Comparison of ENCODE assay signal across 9 cellular contexts in the genomic region with DNA sequence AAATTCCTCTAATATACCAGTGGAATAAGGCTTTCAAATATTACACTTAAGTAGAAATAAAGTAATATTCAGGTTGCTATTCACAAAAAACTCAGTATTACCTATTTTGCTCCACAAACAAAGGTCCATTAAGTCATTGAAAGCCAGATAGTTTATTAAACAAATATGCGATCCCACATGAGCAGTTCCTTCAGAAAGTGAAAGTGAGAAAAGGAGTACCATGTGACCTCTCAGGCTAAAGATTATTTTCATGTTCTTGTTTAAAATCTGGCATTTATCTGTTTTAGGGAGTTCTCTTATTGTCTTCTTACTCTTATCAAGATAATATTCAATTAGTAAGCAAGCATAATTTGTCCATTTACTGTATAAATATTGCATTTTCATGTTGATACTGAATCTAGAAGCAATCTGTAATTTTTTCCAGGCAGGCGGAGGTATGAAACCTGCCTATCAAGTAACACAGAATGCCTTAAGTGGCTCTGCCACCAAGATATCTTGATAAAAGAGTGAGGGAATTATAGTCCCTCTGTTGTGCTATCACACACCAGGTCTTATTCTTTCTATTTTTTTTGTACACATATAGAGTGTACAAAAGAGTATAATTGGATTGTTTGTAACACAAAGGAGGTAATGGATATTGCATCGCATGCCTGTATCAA. TPM values are rescaled to one million over a fixed set of nuclear protein-coding genes. Genes with fewer than 3 reads are reported as not detected.
DNase-seq lines count a peak whose midpoint lies in the region; ATAC-seq and TF ChIP-seq lines count a peak whose summit lies in the region.
"Had no signal": no experiment of that assay in that cellular context is flagged by ENCODE, and none has a peak within 500 bp of the region (broad histone marks: within the 10 kb centered on the region; RNA-seq: fewer than 3 reads in every experiment).

No MANE protein-coding gene starts in this region.

- ATAC-seq in foreskin keratinocyte: peak; percentile 25
- peak; percentile 53 for ATAC-seq in upper lobe of right lung

- H3K9me3 ChIP-seq in left ventricle myocardium inferior (replicated peaks) (no peaks in the 10 kb centered on the region), right atrium auricular region (no peaks in the 10 kb centered on the region), upper lobe of right lung (no peaks in the 10 kb centered on the region)

- intact Hi-C loops in left ventricle myocardium inferior (cut with micrococcal nuclease): no loop called here
- intact Hi-C loops in upper lobe of right lung (cut with DNase I): no loop called here

- H3K4me3 Mint-ChIP-seq in type B pancreatic cell: no peak overlapping the region

- DNase-seq in left ventricle myocardium inferior: no peak
- no peak for DNase-seq in right atrium auricular region (ENCODE audit: low spot score)
- DNase-seq in LNCaP clone FGC (ENCODE audit: low read depth): no peak
- DNase-seq in foreskin keratinocyte: peak; percentile 9 to 10
- DNase-seq in upper lobe of right lung: no peak
- no peak for DNase-seq in stimulated activated CD8-positive, alpha-beta memory T cell treated with anti-CD3 and anti-CD28 coated beads, Interleukin-4, amount 100 ng/mL, for 48 hours
- no peak for DNase-seq in type B pancreatic cell (ENCODE audit: extremely low spot score, unreplicated experiment)
- no peak for DNase-seq in NCI-H2196 treated with DMSO at 0.1 percent for 48 hours (lab: John Stamatoyannopoulos, UW; ENCODE audit: unreplicated experiment)

- no peaks in the 10 kb centered on the region for H3K27me3 Mint-ChIP-seq in type B pancreatic cell

- no peak for TF ChIP-seq CTCF in left ventricle myocardium inferior (IDR thresholded peaks at IDR 0.05; ENCODE audit: borderline replicate concordance)
- no peak for TF ChIP-seq CTCF in right atrium auricular region (IDR thresholded peaks at IDR 0.05)
- TF ChIP-seq CTCF in LNCaP clone FGC (IDR thresholded peaks at IDR 0.05; ENCODE audit: control insufficient read depth, extremely low read depth, insufficient read depth): no peak
- no peak for TF ChIP-seq CTCF in foreskin keratinocyte (conservative IDR thresholded peaks at IDR 0.05)
- TF ChIP-seq CTCF in upper lobe of right lung (IDR thresholded peaks at IDR 0.05): no peak
- TF ChIP-seq CTCF in type B pancreatic cell (conservative IDR thresholded peaks at IDR 0.05): no peak

- no peaks in the 10 kb centered on the region for H3K9me3 Mint-ChIP-seq in type B pancreatic cell

- H3K36me3 ChIP-seq in left ventricle myocardium inferior: no peaks in the 10 kb centered on the region
- no peaks in the 10 kb centered on the region for H3K36me3 ChIP-seq in right atrium auricular region
- no peaks in the 10 kb centered on the region for H3K36me3 ChIP-seq in upper lobe of right lung

- H3K27ac Mint-ChIP-seq in type B pancreatic cell: no peak overlapping the region

- H3K27ac ChIP-seq in left ventricle myocardium inferior (replicated peaks) (no peak overlapping the region), right atrium auricular region (no peak overlapping the region), foreskin keratinocyte (no peak overlapping the region), upper lobe of right lung (peak overlapping the region; percentile 38)

- no peaks in the 10 kb centered on the region for H3K36me3 Mint-ChIP-seq in type B pancreatic cell

- no peaks in the 10 kb centered on the region for H3K27me3 ChIP-seq in left ventricle myocardium inferior (ENCODE audit: low read depth)
- H3K27me3 ChIP-seq in right atrium auricular region: no peaks in the 10 kb centered on the region
- no peaks in the 10 kb centered on the region for H3K27me3 ChIP-seq in foreskin keratinocyte
- no peaks in the 10 kb centered on the region for H3K27me3 ChIP-seq in upper lobe of right lung

- no peaks in the 10 kb centered on the region for H3K4me1 ChIP-seq in left ventricle myocardium inferior
- H3K4me1 ChIP-seq in right atrium auricular region: no peaks in the 10 kb centered on the region
- no peaks in the 10 kb centered on the region for H3K4me1 ChIP-seq in foreskin keratinocyte
- no peaks in the 10 kb centered on the region for H3K4me1 ChIP-seq in upper lobe of right lung

- H3K4me1 Mint-ChIP-seq in type B pancreatic cell (ENCODE audit: unreplicated experiment): no peaks in the 10 kb centered on the region

- peak overlapping the region; percentile 31 for H3K4me3 ChIP-seq in left ventricle myocardium inferior
- H3K4me3 ChIP-seq in right atrium auricular region: no peak overlapping the region
- H3K4me3 ChIP-seq in LNCaP clone FGC (ENCODE audit: low read depth, low read length): peak overlapping the region; percentile 43
- peak overlapping the region; percentile 33 for H3K4me3 ChIP-seq in upper lobe of right lung

RNA-seq across cellular contexts. Expression of gene PLSCR5, which starts 20.1 kb away (rescaled TPM):
- not detected for total RNA-seq in left ventricle myocardium inferior
- total RNA-seq in right atrium auricular region: not detected
- not detected in 2 replicates for total RNA-seq in foreskin keratinocyte
- not detected in 2 replicates for polyA plus RNA-seq in foreskin keratinocyte
- not detected for total RNA-seq in upper lobe of right lung
- 0.24 TPM in 1 of 2 replicates, not detected in the other for total RNA-seq in type B pancreatic cell (ENCODE audit: low replicate concordance)
- total RNA-seq: pulmonary artery endothelial cell had no signal

Comparison
In these comparisons a context has a peak if more than half of its experiments do, and no peak if none do; other contexts are left out.
1. H3K4me3 ChIP-seq: peak in left ventricle myocardium inferior (single experiment), LNCaP clone FGC (single experiment) and upper lobe of right lung (single experiment); none in right atrium auricular region (0 of 2).
2. DNase-seq: peak in foreskin keratinocyte (2 of 2); none in left ventricle myocardium inferior (single experiment), right atrium auricular region (single experiment), LNCaP clone FGC (single experiment), upper lobe of right lung (single experiment), stimulated activated CD8-positive, alpha-beta memory T cell treated with anti-CD3 and anti-CD28 coated beads, Interleukin-4, amount 100 ng/mL, for 48 hours (single experiment), type B pancreatic cell (single experiment) and NCI-H2196 treated with DMSO at 0.1 percent for 48 hours (single experiment).